8 cellular contexts compared by ENCODE assay signal in genomic region chr11:3057069-3057963, GRCh38. TPM values are rescaled to one million over a fixed set of nuclear protein-coding genes. Genes with fewer than 3 reads are reported as not detected.
DNase-seq lines count a peak whose midpoint lies in the region; ATAC-seq and TF ChIP-seq lines count a peak whose summit lies in the region.

CARS1 (minus strand) TSS chr11:3057423; CDS start chr11:3057367, 56 bp downstream.

- TF ChIP-seq CTCF in AG10803 (conservative IDR thresholded peaks at IDR 0.05; ENCODE audit: low read length), result no peak
- TF ChIP-seq CTCF in choroid plexus epithelial cell (conservative IDR thresholded peaks at IDR 0.05; ENCODE audit: low read depth, low read length), result no peak

- ATAC-seq in GM19043 (IDR thresholded peaks at IDR 0.05; ENCODE audit: low read depth, unreplicated experiment), result peak; percentile 98
- peak; percentile 92 for ATAC-seq in HG03378 (IDR thresholded peaks at IDR 0.05; ENCODE audit: unreplicated experiment)

- H3K4me3 ChIP-seq in AG10803 (ENCODE audit: low read length) (peak within 1 kb of the TSS; percentile 97), choroid plexus epithelial cell (ENCODE audit: low read depth, low read length) (peak within 1 kb of the TSS; percentile 97)

- DNase-seq in AG10803 (ENCODE audit: low read depth) (peak; percentile 94), NCI-H460 (ENCODE audit: extremely low read depth, low read depth) (peak; percentile 89), choroid plexus epithelial cell (ENCODE audit: low read depth) (peak; percentile 95), kidney tubule cell (ENCODE audit: low spot score) (peak; percentile 96)
- peak; percentile 90 to 92 for DNase-seq in activated CD4-positive, alpha-beta T cell treated with anti-CD3 and anti-CD28 coated beads for 24 hours (ENCODE audit: low read depth in 2 of 2)
- peak; percentile 80 to 94 (median 92) for DNase-seq in stimulated activated CD4-positive, alpha-beta T cell treated with anti-CD3 and anti-CD28 coated beads, Interleukin-1b, Interleukin-23, amount 100 ng/mL, for 24 hours (ENCODE audit: low read depth in 4 of 4, low spot score in 1 of 4)

RNA-seq across cellular contexts. Expression of gene CARS1, which starts in this region (rescaled TPM):
- 77.5 and 88.1 TPM in 2 replicates for total RNA-seq in NCI-H460 (2014; rRNA removed; shearing (Covaris generic))
- polyA plus RNA-seq in NCI-H460 (2014; cell fraction: nucleus; rRNA removed), result 80.9 and 92.0 TPM in 2 replicates

Comparison
In these comparisons a context has a peak if more than half of its experiments do, and no peak if none do; other contexts are left out.
1. Peak in every context shown above with its lines: DNase-seq, ATAC-seq and H3K4me3 ChIP-seq.